ENCODE assay signal across 1 cellular context in genomic region chr1:113811888-113812660, GRCh38.
TF ChIP-seq lines count a peak whose summit lies in the region.

TSS of gene RSBN1 (minus strand) at chr1:113812476. CDS start at chr1:113812412, 64 bp downstream.

TF ChIP-seq in WTC11, 78 proteins besides CTCF, POLR2A, EP300 and RAD21 (continued from another document):
- TF ChIP-seq GABPB1 (CRISPR knock-in tag; IDR thresholded peaks at IDR 0.05) (peak; percentile 67; the same call in 1 of the 2 replicates), MYBL2 (CRISPR knock-in tag; IDR thresholded peaks at IDR 0.05) (peak; percentile 95), ZNF121 (CRISPR knock-in tag; IDR thresholded peaks at IDR 0.05) (peak; percentile 92; the same call in 1 of the 2 replicates), ZNF423 (CRISPR knock-in tag; IDR thresholded peaks at IDR 0.05) (peak; percentile 59; the same call in 1 of the 2 replicates), MXD4 (CRISPR knock-in tag; IDR thresholded peaks at IDR 0.05; ENCODE audit: borderline replicate concordance) (no peak), ETV6 (CRISPR knock-in tag; IDR thresholded peaks at IDR 0.05) (peak; percentile 78; the same call in 1 of the 2 replicates), TEAD4 (CRISPR knock-in tag; IDR thresholded peaks at IDR 0.05) (no peak)
- TF ChIP-seq, protein P1, sequence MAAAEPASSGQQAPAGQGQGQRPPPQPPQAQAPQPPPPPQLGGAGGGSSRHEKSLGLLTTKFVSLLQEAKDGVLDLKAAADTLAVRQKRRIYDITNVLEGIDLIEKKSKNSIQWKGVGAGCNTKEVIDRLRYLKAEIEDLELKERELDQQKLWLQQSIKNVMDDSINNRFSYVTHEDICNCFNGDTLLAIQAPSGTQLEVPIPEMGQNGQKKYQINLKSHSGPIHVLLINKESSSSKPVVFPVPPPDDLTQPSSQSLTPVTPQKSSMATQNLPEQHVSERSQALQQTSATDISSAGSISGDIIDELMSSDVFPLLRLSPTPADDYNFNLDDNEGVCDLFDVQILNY (CRISPR knock-in tag; IDR thresholded peaks at IDR 0.05): peak; percentile 59; the same call in 1 of the 2 replicates
